In genomic region chr4:1291996-1292702, GRCh38 we compare ENCODE assay signal across 11 cellular contexts. TPM values are rescaled to one million over a fixed set of nuclear protein-coding genes. Genes with fewer than 3 reads are reported as not detected.
A peak's percentile ranks its signal among the peaks of the same experiment; 100 is the strongest.
DNase-seq lines count a peak whose midpoint lies in the region; ATAC-seq and TF ChIP-seq lines count a peak whose summit lies in the region.
"Had no signal": no experiment of that assay in that cellular context is flagged by ENCODE, and none has a peak within 500 bp of the region (broad histone marks: within the 10 kb centered on the region; RNA-seq: fewer than 3 reads in every experiment).

No MANE protein-coding gene starts in this region.

- H3K27me3 ChIP-seq in GM23338 (ENCODE audit: insufficient read depth), result no peaks in the 10 kb centered on the region
- H3K27me3 ChIP-seq: tibial artery had no signal

- peaks cover 21% of the 10 kb centered on the region for H3K4me1 ChIP-seq in GM23338 (ENCODE audit: insufficient read depth)

- H3K27ac Mint-ChIP-seq in GM23338 (peak overlapping the region; percentile 31; the same call in 1 of the 2 replicates), naive B cell (peak overlapping the region in 5 of 6 donors; percentile 74 to 96 (median 91))
- peak overlapping the region; percentile 61 for H3K27ac Mint-ChIP-seq in activated naive CD8-positive, alpha-beta T cell treated with anti-CD3 and anti-CD28 coated beads for 36 hours

- DNase-seq in AG04449 (ENCODE audit: low read depth, low spot score), result no peak
- no peak for DNase-seq in GM23338 (ENCODE audit: low spot score)
- DNase-seq in activated naive CD8-positive, alpha-beta T cell treated with anti-CD3 and anti-CD28 coated beads for 36 hours, result no peak
- DNase-seq in naive B cell, result no peak
- no peak for DNase-seq in KBM-7
- no peak for DNase-seq in stimulated activated naive CD4-positive, alpha-beta T cell treated with Interleukin-2 at 50 U/mL for 16 hours (lab: John Stamatoyannopoulos, UW)
- DNase-seq: NCI-H510A; stimulated activated CD4-positive, alpha-beta T cell treated with anti-CD3 and anti-CD28 coated beads, Interleukin-2, amount 100 ng/mL, for 48 hours had no signal

- peak overlapping the region; percentile 23 for H3K4me3 ChIP-seq in AG04449 (ENCODE audit: low read depth, low read length)
- peak overlapping the region; percentile 96; the same call in 1 of the 2 replicates for H3K4me3 ChIP-seq in GM23338

- TF ChIP-seq CTCF in AG04449 (IDR thresholded peaks at IDR 0.05; ENCODE audit: insufficient read depth, low read length, missing control alignments), result no peak
- TF ChIP-seq CTCF in GM23338 (conservative IDR thresholded peaks at IDR 0.05; ENCODE audit: low read depth in 2 of 2), result no peak

- H3K4me1 Mint-ChIP-seq in GM23338, result peaks cover 46% of the 10 kb centered on the region
- peaks cover 45% of the 10 kb centered on the region for H3K4me1 Mint-ChIP-seq in activated naive CD8-positive, alpha-beta T cell treated with anti-CD3 and anti-CD28 coated beads for 36 hours
- peaks cover 37 to 61% (median 54%) of the 10 kb centered on the region in 3 donors for H3K4me1 Mint-ChIP-seq in naive B cell

- H3K4me3 Mint-ChIP-seq in GM23338, result peak overlapping the region; percentile 97; the same call in 2 of the 3 replicates
- peak overlapping the region; percentile 98 for H3K4me3 Mint-ChIP-seq in activated naive CD8-positive, alpha-beta T cell treated with anti-CD3 and anti-CD28 coated beads for 36 hours
- peak overlapping the region in 7 of 8 donors; percentile 11 to 95 (median 87) for H3K4me3 Mint-ChIP-seq in naive B cell

- H3K27me3 Mint-ChIP-seq in GM23338 (ENCODE audit: insufficient read depth, low read depth, poor library complexity), result peaks cover 8% of the 10 kb centered on the region
- H3K27me3 Mint-ChIP-seq in activated naive CD8-positive, alpha-beta T cell treated with anti-CD3 and anti-CD28 coated beads for 36 hours, result no peaks in the 10 kb centered on the region
- H3K27me3 Mint-ChIP-seq in naive B cell, result no peaks in the 10 kb centered on the region

- CTCF ChIA-PET in AG04449 (lab: Yijun Ruan, JAX), result interaction anchor here (0.8 to 1.7 kb wide), 4 partner anchors 24 to 161 kb away, joined by 3 to 5 read pairs (median 4); no protein-coding TSS in a partner anchor

- peaks cover 32% of the 10 kb centered on the region for H4K20me1 ChIP-seq in GM23338 (replicated peaks; ENCODE audit: insufficient read depth)

- no peak overlapping the region for H2AFZ ChIP-seq in GM23338

- H3K27ac ChIP-seq in GM23338 (ENCODE audit: low read depth), result no peak overlapping the region

- H3K36me3 Mint-ChIP-seq in GM23338 (ENCODE audit: low read depth), result peaks cover 21% of the 10 kb centered on the region; the same call in 2 of the 3 replicates
- peaks cover 9% of the 10 kb centered on the region for H3K36me3 Mint-ChIP-seq in activated naive CD8-positive, alpha-beta T cell treated with anti-CD3 and anti-CD28 coated beads for 36 hours
- peaks cover 0 to 7% of the 10 kb centered on the region in 2 donors for H3K36me3 Mint-ChIP-seq in naive B cell

- no peaks in the 10 kb centered on the region for H3F3A ChIP-seq in GM23338 (replicated peaks; ENCODE audit: low read depth)

- no peak for ATAC-seq in GM23338
- ATAC-seq in naive B cell (ENCODE audit: low read depth in 2 of 2), result no peak
- no peak for ATAC-seq in GM18868 (IDR thresholded peaks at IDR 0.05; ENCODE audit: unreplicated experiment)
- no peak for ATAC-seq in GM21423 (IDR thresholded peaks at IDR 0.05; ENCODE audit: unreplicated experiment)

- H3K9me3 Mint-ChIP-seq in GM23338 (peaks cover 13% of the 10 kb centered on the region), naive B cell (no peaks in the 10 kb centered on the region)
- no peaks in the 10 kb centered on the region for H3K9me3 Mint-ChIP-seq in activated naive CD8-positive, alpha-beta T cell treated with anti-CD3 and anti-CD28 coated beads for 36 hours

- peaks cover 64% of the 10 kb centered on the region for H3K79me2 ChIP-seq in GM23338 (replicated peaks; ENCODE audit: insufficient read depth)

- POLR2A ChIA-PET in AG04449 (lab: Yijun Ruan, JAX), result interaction anchor here (1.4 kb wide), 1 partner anchor 17 kb away, joined by 4 read pairs; no protein-coding TSS in a partner anchor

- H3K4me2 ChIP-seq in GM23338, result no peak overlapping the region

- no peaks in the 10 kb centered on the region for H3K36me3 ChIP-seq in GM23338 (ENCODE audit: insufficient read depth)

- in situ Hi-C loops in KBM-7 (cut with MboI; ENCODE audit: low pct_unique_long_range_greater_than_20kb, low sequenced_read_pairs), result no loop called here

- H3K9me2 ChIP-seq in GM23338 (ENCODE audit: insufficient read depth), result 0 out of 2 replicates have a peak, but pooled peaks cover 7% of the 10 kb centered on the region

TF ChIP-seq in GM23338, 12 proteins besides CTCF, POLR2A, EP300 and RAD21:
- TF ChIP-seq ZNF331 (CRISPR knock-in tag; IDR thresholded peaks at IDR 0.05; ENCODE audit: low read depth), result no peak
- TF ChIP-seq JUNB (IDR thresholded peaks at IDR 0.05; ENCODE audit: unreplicated experiment), result no peak
- TF ChIP-seq POLR2AphosphoS5 (IDR thresholded peaks at IDR 0.05; ENCODE audit: low read depth), result no peak
TF ChIP-seq in GM23338: peak in this region for 0.

RNA-seq across cellular contexts. Expression of gene MAEA, which starts 2.5 kb away (rescaled TPM):
- total RNA-seq in GM23338 (2014; rRNA removed; shearing (Covaris generic)), result 99.0 and 120 TPM in 2 replicates
- polyA plus RNA-seq in GM23338 (2016; fragmentation: Nextera tagmentation; extraction: Ambion mirVana) (48.3 and 49.8 TPM in 2 replicates), naive B cell (ENCODE audit: low read depth in 6 of 6) (10 to 100 TPM; 45.7 to 72.6 (median 57.1) TPM)
- 10 to 100 TPM; 51.3 to 53.2 TPM for total RNA-seq in activated naive CD8-positive, alpha-beta T cell treated with anti-CD3 and anti-CD28 coated beads for 36 hours

RNA-seq across cellular contexts. Expression of gene CTBP1, which starts 43.2 kb away (rescaled TPM):
- total RNA-seq in GM23338 (2014; rRNA removed; shearing (Covaris generic)), result 125 and 192 TPM in 2 replicates
- polyA plus RNA-seq in GM23338 (2016; fragmentation: Nextera tagmentation; extraction: Ambion mirVana), result 74.0 and 89.2 TPM in 2 replicates
- 100 to 1,000 TPM; 135 to 141 TPM for total RNA-seq in activated naive CD8-positive, alpha-beta T cell treated with anti-CD3 and anti-CD28 coated beads for 36 hours
- 10 to 100 TPM; 46.4 to 98.8 (median 79.8) TPM for polyA plus RNA-seq in naive B cell (ENCODE audit: low read depth in 6 of 6)

RNA-seq across cellular contexts. Expression of gene UVSSA, which starts 54.9 kb away (rescaled TPM):
- 11.8 and 27.7 TPM in 2 replicates for total RNA-seq in GM23338 (2014; rRNA removed; shearing (Covaris generic))
- polyA plus RNA-seq in GM23338 (2016; fragmentation: Nextera tagmentation; extraction: Ambion mirVana) (5.9 and 6.5 TPM in 2 replicates), naive B cell (ENCODE audit: low read depth in 6 of 6) (1 to 10 TPM; 2.0 to 5.6 (median 3.0) TPM)
- 10 to 100 TPM; 13.2 to 14.1 TPM for total RNA-seq in activated naive CD8-positive, alpha-beta T cell treated with anti-CD3 and anti-CD28 coated beads for 36 hours

Comparison
In these comparisons a context has a peak if more than half of its experiments do, and no peak if none do; other contexts are left out.
1. H3K27ac Mint-ChIP-seq: peak in every context shown above with its lines; median percentile 91 in naive B cell; 61 in activated naive CD8-positive, alpha-beta T cell treated with anti-CD3 and anti-CD28 coated beads for 36 hours; 31 in GM23338.